In genomic region chr9:122904823-122905710, GRCh38 we compare ENCODE assay signal across 1 cellular context.
TF ChIP-seq lines count a peak whose summit lies in the region.

A gene with protein sequence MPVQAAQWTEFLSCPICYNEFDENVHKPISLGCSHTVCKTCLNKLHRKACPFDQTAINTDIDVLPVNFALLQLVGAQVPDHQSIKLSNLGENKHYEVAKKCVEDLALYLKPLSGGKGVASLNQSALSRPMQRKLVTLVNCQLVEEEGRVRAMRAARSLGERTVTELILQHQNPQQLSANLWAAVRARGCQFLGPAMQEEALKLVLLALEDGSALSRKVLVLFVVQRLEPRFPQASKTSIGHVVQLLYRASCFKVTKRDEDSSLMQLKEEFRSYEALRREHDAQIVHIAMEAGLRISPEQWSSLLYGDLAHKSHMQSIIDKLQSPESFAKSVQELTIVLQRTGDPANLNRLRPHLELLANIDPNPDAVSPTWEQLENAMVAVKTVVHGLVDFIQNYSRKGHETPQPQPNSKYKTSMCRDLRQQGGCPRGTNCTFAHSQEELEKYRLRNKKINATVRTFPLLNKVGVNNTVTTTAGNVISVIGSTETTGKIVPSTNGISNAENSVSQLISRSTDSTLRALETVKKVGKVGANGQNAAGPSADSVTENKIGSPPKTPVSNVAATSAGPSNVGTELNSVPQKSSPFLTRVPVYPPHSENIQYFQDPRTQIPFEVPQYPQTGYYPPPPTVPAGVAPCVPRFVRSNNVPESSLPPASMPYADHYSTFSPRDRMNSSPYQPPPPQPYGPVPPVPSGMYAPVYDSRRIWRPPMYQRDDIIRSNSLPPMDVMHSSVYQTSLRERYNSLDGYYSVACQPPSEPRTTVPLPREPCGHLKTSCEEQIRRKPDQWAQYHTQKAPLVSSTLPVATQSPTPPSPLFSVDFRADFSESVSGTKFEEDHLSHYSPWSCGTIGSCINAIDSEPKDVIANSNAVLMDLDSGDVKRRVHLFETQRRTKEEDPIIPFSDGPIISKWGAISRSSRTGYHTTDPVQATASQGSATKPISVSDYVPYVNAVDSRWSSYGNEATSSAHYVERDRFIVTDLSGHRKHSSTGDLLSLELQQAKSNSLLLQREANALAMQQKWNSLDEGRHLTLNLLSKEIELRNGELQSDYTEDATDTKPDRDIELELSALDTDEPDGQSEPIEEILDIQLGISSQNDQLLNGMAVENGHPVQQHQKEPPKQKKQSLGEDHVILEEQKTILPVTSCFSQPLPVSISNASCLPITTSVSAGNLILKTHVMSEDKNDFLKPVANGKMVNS (minus strand): TSS chr9:122905359. CDS start chr9:122897509, 7,850 bp downstream.

TF ChIP-seq in GM12878, 131 proteins besides CTCF, POLR2A, EP300 and RAD21 (continued from another document and continues in another):
- TF ChIP-seq, protein P1, sequence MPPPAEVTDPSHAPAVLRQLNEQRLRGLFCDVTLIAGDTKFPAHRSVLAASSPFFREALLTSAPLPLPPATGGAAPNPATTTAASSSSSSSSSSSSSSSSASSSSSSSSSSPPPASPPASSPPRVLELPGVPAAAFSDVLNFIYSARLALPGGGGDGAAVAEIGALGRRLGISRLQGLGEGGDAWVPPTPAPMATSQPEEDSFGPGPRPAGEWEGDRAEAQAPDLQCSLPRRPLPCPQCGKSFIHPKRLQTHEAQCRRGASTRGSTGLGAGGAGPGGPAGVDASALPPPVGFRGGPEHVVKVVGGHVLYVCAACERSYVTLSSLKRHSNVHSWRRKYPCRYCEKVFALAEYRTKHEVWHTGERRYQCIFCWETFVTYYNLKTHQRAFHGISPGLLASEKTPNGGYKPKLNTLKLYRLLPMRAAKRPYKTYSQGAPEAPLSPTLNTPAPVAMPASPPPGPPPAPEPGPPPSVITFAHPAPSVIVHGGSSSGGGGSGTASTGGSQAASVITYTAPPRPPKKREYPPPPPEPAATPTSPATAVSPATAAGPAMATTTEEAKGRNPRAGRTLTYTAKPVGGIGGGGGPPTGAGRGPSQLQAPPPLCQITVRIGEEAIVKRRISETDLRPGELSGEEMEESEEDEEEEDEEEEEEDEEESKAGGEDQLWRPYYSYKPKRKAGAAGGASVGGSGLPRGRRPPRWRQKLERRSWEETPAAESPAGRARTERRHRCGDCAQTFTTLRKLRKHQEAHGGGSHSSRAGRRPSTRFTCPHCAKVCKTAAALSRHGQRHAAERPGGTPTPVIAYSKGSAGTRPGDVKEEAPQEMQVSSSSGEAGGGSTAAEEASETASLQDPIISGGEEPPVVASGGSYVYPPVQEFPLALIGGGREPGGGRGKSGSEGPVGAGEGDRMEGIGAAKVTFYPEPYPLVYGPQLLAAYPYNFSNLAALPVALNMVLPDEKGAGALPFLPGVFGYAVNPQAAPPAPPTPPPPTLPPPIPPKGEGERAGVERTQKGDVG (CRISPR knock-in tag; IDR thresholded peaks at IDR 0.05) = peak; percentile 49; the same call in 1 of the 2 replicates
- no peak for TF ChIP-seq STAT1 (conservative IDR thresholded peaks at IDR 0.05)
- TF ChIP-seq EZH2 (IDR thresholded peaks at IDR 0.05; ENCODE audit: borderline replicate concordance, control insufficient read depth, low read depth, low read length) = no peak
- no peak for TF ChIP-seq MEF2B (IDR thresholded peaks at IDR 0.05; ENCODE audit: partially characterized antibody, poor library complexity, severe bottlenecking)
- TF ChIP-seq RCOR1 (conservative IDR thresholded peaks at IDR 0.05; ENCODE audit: low read depth, low read length) = peak; percentile 95; the same call in 1 of the 2 replicates
- no peak for TF ChIP-seq CBX5 (IDR thresholded peaks at IDR 0.05; ENCODE audit: low read depth)
- no peak for TF ChIP-seq SREBF1 (IDR thresholded peaks at IDR 0.05; ENCODE audit: low read length)
- TF ChIP-seq ZSCAN29 (IDR thresholded peaks at IDR 0.05) = no peak
- peak; percentile 77; the same call in 2 of the 3 replicates for TF ChIP-seq POU2F2 (IDR thresholded peaks at IDR 0.05; ENCODE audit: borderline replicate concordance, low read depth, low read length)
- 0 out of 2 replicates have a peak, but pooled peaks have one; percentile 12 for TF ChIP-seq NBN (IDR thresholded peaks at IDR 0.05)
- no peak for TF ChIP-seq ZBTB33 (IDR thresholded peaks at IDR 0.05)
- peak; percentile 16 to 94 for TF ChIP-seq EGR1 (IDR thresholded peaks at IDR 0.05; ENCODE audit: borderline replicate concordance in 1 of 2, low read depth in 2 of 2, low read length in 2 of 2)
- TF ChIP-seq JUNB (IDR thresholded peaks at IDR 0.05) = no peak
- TF ChIP-seq IKZF1 (conservative IDR thresholded peaks at IDR 0.05) = peak; percentile 87
- no peak for TF ChIP-seq MYC (IDR thresholded peaks at IDR 0.05; ENCODE audit: insufficient read depth, insufficient read length, insufficient replicate concordance, low read length, severe bottlenecking)
- peak; percentile 65; the same call in 1 of the 2 replicates for TF ChIP-seq GABPA (IDR thresholded peaks at IDR 0.05; ENCODE audit: low read depth)
- peak; percentile 58 for TF ChIP-seq PKNOX1 (IDR thresholded peaks at IDR 0.05)
- no peak for TF ChIP-seq KAT2A (conservative IDR thresholded peaks at IDR 0.05; ENCODE audit: control insufficient read depth, low read depth, low read length)
- peak in 1 of 2 experiments; percentile 57; a peak in 2 of 4 replicates for TF ChIP-seq CEBPB (IDR thresholded peaks at IDR 0.05; ENCODE audit: borderline replicate concordance in 1 of 2, low read depth in 2 of 2, low read length in 2 of 2)
- no peak for TF ChIP-seq PAX5 (IDR thresholded peaks at IDR 0.05; ENCODE audit: borderline replicate concordance, low read depth, low read length)
- TF ChIP-seq ZBTB11 (CRISPR knock-in tag; IDR thresholded peaks at IDR 0.05) = peak; percentile 66
- TF ChIP-seq NFXL1 (IDR thresholded peaks at IDR 0.05; ENCODE audit: borderline replicate concordance) = peak; percentile 96; the same call in 1 of the 2 replicates
- TF ChIP-seq, protein P2, sequence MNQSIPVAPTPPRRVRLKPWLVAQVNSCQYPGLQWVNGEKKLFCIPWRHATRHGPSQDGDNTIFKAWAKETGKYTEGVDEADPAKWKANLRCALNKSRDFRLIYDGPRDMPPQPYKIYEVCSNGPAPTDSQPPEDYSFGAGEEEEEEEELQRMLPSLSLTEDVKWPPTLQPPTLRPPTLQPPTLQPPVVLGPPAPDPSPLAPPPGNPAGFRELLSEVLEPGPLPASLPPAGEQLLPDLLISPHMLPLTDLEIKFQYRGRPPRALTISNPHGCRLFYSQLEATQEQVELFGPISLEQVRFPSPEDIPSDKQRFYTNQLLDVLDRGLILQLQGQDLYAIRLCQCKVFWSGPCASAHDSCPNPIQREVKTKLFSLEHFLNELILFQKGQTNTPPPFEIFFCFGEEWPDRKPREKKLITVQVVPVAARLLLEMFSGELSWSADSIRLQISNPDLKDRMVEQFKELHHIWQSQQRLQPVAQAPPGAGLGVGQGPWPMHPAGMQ (IDR thresholded peaks at IDR 0.05; ENCODE audit: borderline replicate concordance) = peak; percentile 90
- TF ChIP-seq PML (IDR thresholded peaks at IDR 0.05; ENCODE audit: low read length) = peak; percentile 71; the same call in 1 of the 2 replicates
- peak; percentile 66 for TF ChIP-seq KLF5 (IDR thresholded peaks at IDR 0.05; ENCODE audit: partially characterized antibody)
- peak; percentile 57; the same call in 1 of the 2 replicates for TF ChIP-seq ZNF217 (IDR thresholded peaks at IDR 0.05)
- peak; percentile 92; the same call in 1 of the 2 replicates for TF ChIP-seq ASH2L (IDR thresholded peaks at IDR 0.05; ENCODE audit: borderline replicate concordance, low read depth)
- TF ChIP-seq HDGF (IDR thresholded peaks at IDR 0.05) = peak; percentile 97
- TF ChIP-seq, protein P3, sequence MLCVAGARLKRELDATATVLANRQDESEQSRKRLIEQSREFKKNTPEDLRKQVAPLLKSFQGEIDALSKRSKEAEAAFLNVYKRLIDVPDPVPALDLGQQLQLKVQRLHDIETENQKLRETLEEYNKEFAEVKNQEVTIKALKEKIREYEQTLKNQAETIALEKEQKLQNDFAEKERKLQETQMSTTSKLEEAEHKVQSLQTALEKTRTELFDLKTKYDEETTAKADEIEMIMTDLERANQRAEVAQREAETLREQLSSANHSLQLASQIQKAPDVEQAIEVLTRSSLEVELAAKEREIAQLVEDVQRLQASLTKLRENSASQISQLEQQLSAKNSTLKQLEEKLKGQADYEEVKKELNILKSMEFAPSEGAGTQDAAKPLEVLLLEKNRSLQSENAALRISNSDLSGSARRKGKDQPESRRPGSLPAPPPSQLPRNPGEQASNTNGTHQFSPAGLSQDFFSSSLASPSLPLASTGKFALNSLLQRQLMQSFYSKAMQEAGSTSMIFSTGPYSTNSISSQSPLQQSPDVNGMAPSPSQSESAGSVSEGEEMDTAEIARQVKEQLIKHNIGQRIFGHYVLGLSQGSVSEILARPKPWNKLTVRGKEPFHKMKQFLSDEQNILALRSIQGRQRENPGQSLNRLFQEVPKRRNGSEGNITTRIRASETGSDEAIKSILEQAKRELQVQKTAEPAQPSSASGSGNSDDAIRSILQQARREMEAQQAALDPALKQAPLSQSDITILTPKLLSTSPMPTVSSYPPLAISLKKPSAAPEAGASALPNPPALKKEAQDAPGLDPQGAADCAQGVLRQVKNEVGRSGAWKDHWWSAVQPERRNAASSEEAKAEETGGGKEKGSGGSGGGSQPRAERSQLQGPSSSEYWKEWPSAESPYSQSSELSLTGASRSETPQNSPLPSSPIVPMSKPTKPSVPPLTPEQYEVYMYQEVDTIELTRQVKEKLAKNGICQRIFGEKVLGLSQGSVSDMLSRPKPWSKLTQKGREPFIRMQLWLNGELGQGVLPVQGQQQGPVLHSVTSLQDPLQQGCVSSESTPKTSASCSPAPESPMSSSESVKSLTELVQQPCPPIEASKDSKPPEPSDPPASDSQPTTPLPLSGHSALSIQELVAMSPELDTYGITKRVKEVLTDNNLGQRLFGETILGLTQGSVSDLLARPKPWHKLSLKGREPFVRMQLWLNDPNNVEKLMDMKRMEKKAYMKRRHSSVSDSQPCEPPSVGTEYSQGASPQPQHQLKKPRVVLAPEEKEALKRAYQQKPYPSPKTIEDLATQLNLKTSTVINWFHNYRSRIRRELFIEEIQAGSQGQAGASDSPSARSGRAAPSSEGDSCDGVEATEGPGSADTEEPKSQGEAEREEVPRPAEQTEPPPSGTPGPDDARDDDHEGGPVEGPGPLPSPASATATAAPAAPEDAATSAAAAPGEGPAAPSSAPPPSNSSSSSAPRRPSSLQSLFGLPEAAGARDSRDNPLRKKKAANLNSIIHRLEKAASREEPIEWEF (IDR thresholded peaks at IDR 0.05; ENCODE audit: insufficient replicate concordance, low read depth, low read length) = no peak
- TF ChIP-seq GATAD2B (conservative IDR thresholded peaks at IDR 0.05; ENCODE audit: low read depth) = peak; percentile 92
- no peak for TF ChIP-seq MYB (IDR thresholded peaks at IDR 0.05; ENCODE audit: borderline replicate concordance, low read depth, low read length)
- 0 out of 2 replicates have a peak, but pooled peaks have one; percentile 35 for TF ChIP-seq SIN3A (IDR thresholded peaks at IDR 0.05; ENCODE audit: low read depth, low read length)
- no peak; the same call in none of the 2 replicates for TF ChIP-seq BACH1 (IDR thresholded peaks at IDR 0.05; ENCODE audit: borderline replicate concordance)
